In the genomic region with DNA sequence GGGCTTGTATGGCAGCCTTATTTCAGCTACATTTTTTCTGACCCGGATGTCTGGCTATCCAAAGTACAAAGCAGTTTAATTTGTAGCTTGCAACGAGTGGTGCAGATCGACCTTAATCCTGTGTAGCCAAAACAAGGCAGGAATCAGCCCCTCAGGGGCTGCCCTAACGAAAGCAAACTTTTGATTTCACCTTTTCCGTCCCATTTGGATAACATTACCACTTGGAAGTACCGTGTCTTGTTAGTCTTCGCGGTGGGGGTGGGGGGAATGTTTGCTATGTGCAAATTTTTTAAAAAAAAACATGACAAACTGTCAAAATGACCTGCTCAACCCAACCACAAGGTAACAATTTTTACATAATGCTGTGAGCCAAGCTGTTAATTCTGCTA, we compare ENCODE assay signal across 8 cellular contexts. TPM values are rescaled to one million over a fixed set of nuclear protein-coding genes. Genes with fewer than 3 reads are reported as not detected.
DNase-seq lines count a peak whose midpoint lies in the region; ATAC-seq lines count a peak whose summit lies in the region.

No MANE protein-coding gene starts in this region.

- no peaks in the 10 kb centered on the region for H3K9me3 Mint-ChIP-seq in activated T-helper 17 cell treated with anti-CD3 and anti-CD28 coated beads, Interleukin-2, amount 50 U/mL, for 72 hours
- no peaks in the 10 kb centered on the region for H3K9me3 Mint-ChIP-seq in stimulated activated naive CD8-positive, alpha-beta T cell treated with anti-CD3 and anti-CD28 coated beads, Interleukin-15, amount 100 ng/mL, for 72 hours

- H3K27me3 ChIP-seq in HUES48 (ENCODE audit: control insufficient read depth, insufficient read depth, low read length), result no peaks in the 10 kb centered on the region; the same call in 1 of the 2 replicates

- peaks cover 40% of the 10 kb centered on the region; the same call in 1 of the 2 replicates for H3K4me1 ChIP-seq in HUES48 (ENCODE audit: control insufficient read depth, insufficient read depth, low read length)

- H3K27ac Mint-ChIP-seq in activated T-helper 17 cell treated with anti-CD3 and anti-CD28 coated beads, Interleukin-2, amount 50 U/mL, for 72 hours, result peak overlapping the region; percentile 95
- H3K27ac Mint-ChIP-seq in stimulated activated naive CD8-positive, alpha-beta T cell treated with anti-CD3 and anti-CD28 coated beads, Interleukin-15, amount 100 ng/mL, for 72 hours, result peak overlapping the region; percentile 96 to 98

- DNase-seq in stimulated activated naive CD8-positive, alpha-beta T cell treated with anti-CD3 and anti-CD28 coated beads, Interleukin-15, amount 100 ng/mL, for 72 hours, result no peak
- DNase-seq in KG1 (lab: John Stamatoyannopoulos, UW) (no peak), NCI-H446 treated with DMSO at 0.1 percent for 48 hours (lab: John Stamatoyannopoulos, UW) (no peak)

- H3K4me3 Mint-ChIP-seq in activated T-helper 17 cell treated with anti-CD3 and anti-CD28 coated beads, Interleukin-2, amount 50 U/mL, for 72 hours, result no peak overlapping the region
- peak overlapping the region in 1 of 2 donors; percentile 99 for H3K4me3 Mint-ChIP-seq in stimulated activated naive CD8-positive, alpha-beta T cell treated with anti-CD3 and anti-CD28 coated beads, Interleukin-15, amount 100 ng/mL, for 72 hours

- H3K27ac ChIP-seq in HUES48 (ENCODE audit: low read depth, low read length), result peak overlapping the region; percentile 94

- no peak for ATAC-seq in activated T-helper 17 cell treated with anti-CD3 and anti-CD28 coated beads, Interleukin-2, amount 50 U/mL, for 72 hours (replicated peaks)
- ATAC-seq in stimulated activated naive CD8-positive, alpha-beta T cell treated with anti-CD3 and anti-CD28 coated beads, Interleukin-15, amount 100 ng/mL, for 72 hours, result no peak
- no peak for ATAC-seq in HG03457 (IDR thresholded peaks at IDR 0.05; ENCODE audit: unreplicated experiment)
- ATAC-seq in HG03571 (IDR thresholded peaks at IDR 0.05; ENCODE audit: unreplicated experiment), result no peak

- peaks cover 38% of the 10 kb centered on the region for H3K36me3 Mint-ChIP-seq in activated T-helper 17 cell treated with anti-CD3 and anti-CD28 coated beads, Interleukin-2, amount 50 U/mL, for 72 hours (ENCODE audit: low read depth)

- H3K36me3 ChIP-seq in HUES48 (ENCODE audit: control insufficient read depth, insufficient read depth, low read length), result peaks cover 21% of the 10 kb centered on the region

- peak overlapping the region; percentile 81 for H3K9ac ChIP-seq in HUES48 (ENCODE audit: low read depth, low read length)

- H3K4me1 Mint-ChIP-seq in activated T-helper 17 cell treated with anti-CD3 and anti-CD28 coated beads, Interleukin-2, amount 50 U/mL, for 72 hours, result peaks cover 33% of the 10 kb centered on the region
- H3K4me1 Mint-ChIP-seq in stimulated activated naive CD8-positive, alpha-beta T cell treated with anti-CD3 and anti-CD28 coated beads, Interleukin-15, amount 100 ng/mL, for 72 hours, result peaks cover 44% of the 10 kb centered on the region

- H3K4me3 ChIP-seq in HUES48 (ENCODE audit: low read depth, low read length) (peak overlapping the region; percentile 99), iPS-11a (ENCODE audit: low read depth, low read length) (peak overlapping the region; percentile 86)

- no peaks in the 10 kb centered on the region for H3K9me3 ChIP-seq in HUES48 (ENCODE audit: control insufficient read depth, insufficient read depth, low read length)

- H3K27me3 Mint-ChIP-seq in activated T-helper 17 cell treated with anti-CD3 and anti-CD28 coated beads, Interleukin-2, amount 50 U/mL, for 72 hours, result no peaks in the 10 kb centered on the region
- no peaks in the 10 kb centered on the region for H3K27me3 Mint-ChIP-seq in stimulated activated naive CD8-positive, alpha-beta T cell treated with anti-CD3 and anti-CD28 coated beads, Interleukin-15, amount 100 ng/mL, for 72 hours

RNA-seq across cellular contexts. Expression of a gene that starts 0.8 kb away (rescaled TPM):
- total RNA-seq in activated T-helper 17 cell treated with anti-CD3 and anti-CD28 coated beads, Interleukin-2, amount 50 U/mL, for 72 hours, result 10 to 100 TPM; 43.4 to 45.1 TPM

RNA-seq across cellular contexts. Expression of a gene that starts 2.9 kb away (rescaled TPM):
- total RNA-seq in activated T-helper 17 cell treated with anti-CD3 and anti-CD28 coated beads, Interleukin-2, amount 50 U/mL, for 72 hours, result 100 to 1,000 TPM; 519 to 844 TPM

RNA-seq across cellular contexts. Expression of a gene that starts 53.0 kb away (rescaled TPM):
- 10 to 100 TPM; 31.6 to 31.9 TPM for total RNA-seq in activated T-helper 17 cell treated with anti-CD3 and anti-CD28 coated beads, Interleukin-2, amount 50 U/mL, for 72 hours
